21 cellular contexts compared by ENCODE assay signal in the genomic region with DNA sequence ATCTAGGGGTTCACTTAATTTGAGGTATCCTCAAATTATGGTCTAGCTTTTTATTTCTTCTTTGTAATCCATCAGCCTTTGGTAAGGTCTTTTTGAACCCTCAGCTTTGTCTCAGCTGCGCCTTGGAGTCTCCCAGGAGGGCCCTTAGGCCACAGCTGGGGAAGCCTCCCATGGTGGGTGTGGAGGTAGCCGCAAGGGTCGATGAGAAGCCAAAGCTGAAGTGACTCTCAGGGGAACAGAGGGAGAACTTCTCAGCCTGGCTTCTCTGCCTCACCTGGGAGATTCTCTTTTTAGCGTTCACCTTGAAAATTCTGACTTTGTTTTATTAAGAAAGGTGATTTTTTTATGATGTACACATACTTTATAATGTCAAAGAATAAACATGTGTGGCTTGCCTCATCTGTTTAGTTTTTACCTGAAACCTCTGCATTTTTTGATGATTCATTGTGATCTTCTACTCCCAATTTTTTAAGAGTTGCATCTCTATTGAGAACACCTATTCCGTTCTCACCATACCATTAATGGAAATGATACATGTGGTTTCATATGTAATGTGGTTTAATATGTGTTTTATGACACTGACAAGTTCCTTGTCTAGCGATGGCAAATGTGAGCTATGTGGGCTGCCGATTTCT. TPM values are rescaled to one million over a fixed set of nuclear protein-coding genes. Genes with fewer than 3 reads are reported as not detected.
DNase-seq lines count a peak whose midpoint lies in the region; ATAC-seq, FAIRE-seq and TF ChIP-seq lines count a peak whose summit lies in the region.
"Had no signal": no experiment of that assay in that cellular context is flagged by ENCODE, and none has a peak within 500 bp of the region (broad histone marks: within the 10 kb centered on the region; RNA-seq: fewer than 3 reads in every experiment).

No MANE protein-coding gene starts in this region.

- no peak overlapping the region for H2BK12ac ChIP-seq in H1 (ENCODE audit: low read depth, low read length)
- H2BK12ac ChIP-seq in trophoblast cell (ENCODE audit: low read length), result peak overlapping the region; percentile 89

- H3F3A ChIP-seq in GM23338 (replicated peaks; ENCODE audit: low read depth), result no peaks in the 10 kb centered on the region

- H3K18ac ChIP-seq in H1 (ENCODE audit: extremely low read depth, low read length) (no peak overlapping the region), trophoblast cell (ENCODE audit: low read length) (no peak overlapping the region)

- peak overlapping the region; percentile 95 for H3K27ac ChIP-seq in cardiac muscle cell
- peak overlapping the region in 3 of 12 donors; percentile 16 to 88 (median 38) for H3K27ac ChIP-seq in heart left ventricle
- peak overlapping the region; percentile 16; the same call in 1 of the 2 replicates for H3K27ac ChIP-seq in GM23338 (ENCODE audit: low read depth)
- H3K27ac ChIP-seq in H1 (ENCODE audit: low read depth, low read length), result no peak overlapping the region
- no peak overlapping the region for H3K27ac ChIP-seq in trophoblast cell (ENCODE audit: low read depth, low read length)
- H3K27ac ChIP-seq: RWPE1 had no signal

- no peak for TF ChIP-seq RAD21 in H1 (IDR thresholded peaks at IDR 0.05 in 1 of 2, conservative IDR thresholded peaks at IDR 0.05 in 1 of 2; ENCODE audit: low read depth in 2 of 2, low read length in 2 of 2)

- H4K20me1 ChIP-seq in GM23338 (replicated peaks; ENCODE audit: insufficient read depth) (no peaks in the 10 kb centered on the region), H1 (replicated peaks in 1 of 2; ENCODE audit: control insufficient read depth in 1 of 2, insufficient read depth in 2 of 2, low read length in 2 of 2) (no peaks in the 10 kb centered on the region)

- POLR2A ChIA-PET in H1 (lab: Charles Lee; ENCODE audit: partially characterized antibody), result interaction anchor here (1.0 to 3.8 kb wide), 3 partner anchors 9 to 25 kb away, joined by 3 to 17 read pairs (median 3); partner anchors contain the start of gene SLC25A4

- H3K9me3 Mint-ChIP-seq in GM23338, result no peaks in the 10 kb centered on the region
- H3K9me3 Mint-ChIP-seq: CD4-positive, alpha-beta T cell had no signal

- H3K23ac ChIP-seq in H1 (ENCODE audit: insufficient read length) (no peak overlapping the region), trophoblast cell (ENCODE audit: low read length) (no peak overlapping the region)

- 71 to 77% (median 73%) methylated on average over 7 of the region's 7 CpGs for WGBS in heart left ventricle, 4 donors
- WGBS in H1 (ENCODE audit: extremely low coverage in 1 of 2, insufficient coverage in 1 of 2, insufficient read length in 1 of 2, insufficient replicate concordance in 2 of 2, low coverage in 1 of 2, low lambda C conversion rate in 2 of 2, missing lambda C conversion rate in 1 of 2), 2 experiments, result 86% methylated on average over 7 of the region's 7 CpGs; no CpG with 5 or more reads in 1 of the 2 experiments
- WGBS in trophoblast cell (ENCODE audit: extremely low coverage, insufficient coverage, insufficient read length), result no CpG with 5 or more reads among the region's 7 CpGs

- TF ChIP-seq CTCF in cardiac muscle cell (IDR thresholded peaks at IDR 0.05; ENCODE audit: low read depth, low read length) (no peak), heart left ventricle (IDR thresholded peaks at IDR 0.05) (no peak), GM23338 (conservative IDR thresholded peaks at IDR 0.05; ENCODE audit: low read depth in 2 of 2) (no peak), H1 (IDR thresholded peaks at IDR 0.05; ENCODE audit: control extremely low read depth in 1 of 3, insufficient read depth in 1 of 3, low read depth in 1 of 3, low read length in 3 of 3) (no peak)

- no peak overlapping the region for H4K8ac ChIP-seq in H1 (ENCODE audit: extremely low read depth, insufficient read depth, low read length)
- H4K8ac ChIP-seq in trophoblast cell (ENCODE audit: low read depth, low read length), result no peak overlapping the region

- peak overlapping the region; percentile 34; the same call in 1 of the 2 replicates for H2BK15ac ChIP-seq in H1 (ENCODE audit: low read length)

- no peak for TF ChIP-seq EP300 in H1 (IDR thresholded peaks at IDR 0.05; ENCODE audit: borderline replicate concordance in 1 of 2, low read depth in 2 of 2, low read length in 2 of 2)

- H3K4me3 ChIP-seq in cardiac muscle cell, result no peak overlapping the region
- H3K4me3 ChIP-seq in heart left ventricle, result no peak overlapping the region
- H3K4me3 ChIP-seq in GM23338, result no peak overlapping the region
- H3K4me3 ChIP-seq in H1 (ENCODE audit: extremely low read depth in 1 of 4, insufficient read depth in 2 of 4, low read depth in 3 of 4, low read length in 4 of 4), result no peak overlapping the region
- no peak overlapping the region for H3K4me3 ChIP-seq in trophoblast cell (ENCODE audit: low read depth, low read length)

- no peak overlapping the region for H3K4ac ChIP-seq in H1 (replicated peaks; ENCODE audit: insufficient read length, low read depth, low read length)
- H3K4ac ChIP-seq in trophoblast cell (ENCODE audit: low read depth, low read length), result no peak overlapping the region

- H3K4me2 ChIP-seq in GM23338 (no peak overlapping the region), H1 (ENCODE audit: insufficient read depth in 1 of 2, low read depth in 2 of 2, low read length in 2 of 2) (no peak overlapping the region), trophoblast cell (ENCODE audit: low read length) (no peak overlapping the region)

- H3K9me3 ChIP-seq in cardiac muscle cell (ENCODE audit: low read depth) (no peaks in the 10 kb centered on the region), heart left ventricle (no peaks in the 10 kb centered on the region), H1 (ENCODE audit: insufficient read depth in 2 of 2, low read depth in 1 of 2, low read length in 1 of 2) (no peaks in the 10 kb centered on the region), trophoblast cell (ENCODE audit: insufficient read depth, low read depth, low read length) (no peaks in the 10 kb centered on the region)

- no peak overlapping the region for H3K14ac ChIP-seq in H1 (ENCODE audit: insufficient read length)
- H3K14ac ChIP-seq in trophoblast cell (ENCODE audit: low read length), result no peak overlapping the region

- H3K36me3 ChIP-seq in cardiac muscle cell (no peaks in the 10 kb centered on the region), heart left ventricle (no peaks in the 10 kb centered on the region), GM23338 (ENCODE audit: insufficient read depth) (no peaks in the 10 kb centered on the region), H1 (ENCODE audit: control insufficient read depth in 2 of 4, insufficient read depth in 4 of 4, low read length in 3 of 4) (no peaks in the 10 kb centered on the region), trophoblast cell (ENCODE audit: control insufficient read depth in 1 of 2, insufficient read depth in 2 of 2, low read length in 2 of 2) (no peaks in the 10 kb centered on the region)

- ATAC-seq in heart left ventricle, result no peak
- peak; percentile 18 for ATAC-seq in GM23338
- ATAC-seq in GM19351 (IDR thresholded peaks at IDR 0.05; ENCODE audit: unreplicated experiment), result no peak
- ATAC-seq: HepG2, Panc1 had no signal

- TF ChIP-seq POLR2A in heart left ventricle (IDR thresholded peaks at IDR 0.05) (no peak), H1 (IDR thresholded peaks at IDR 0.05; ENCODE audit: control extremely low read depth in 1 of 2, low read depth in 2 of 2, low read length in 2 of 2) (no peak)

- H3K4me1 Mint-ChIP-seq in GM23338, result peaks cover 34% of the 10 kb centered on the region

- no peaks in the 10 kb centered on the region for H3K9me2 ChIP-seq in GM23338 (ENCODE audit: insufficient read depth)

- H3K4me1 ChIP-seq in cardiac muscle cell (ENCODE audit: low read depth) (peaks cover 42% of the 10 kb centered on the region), heart left ventricle (peaks cover 2 to 51% (median 21%) of the 10 kb centered on the region in 12 donors), GM23338 (ENCODE audit: insufficient read depth) (peaks cover 27% of the 10 kb centered on the region), H1 (replicated peaks in 1 of 4; ENCODE audit: control insufficient read depth in 3 of 4, insufficient read depth in 4 of 4, low read length in 3 of 4) (peaks cover 0 to 9% (median 7%) of the 10 kb centered on the region in 4 experiments; a peak in 5 of 7 replicates), trophoblast cell (ENCODE audit: control insufficient read depth in 1 of 2, insufficient read depth in 2 of 2, low read length in 2 of 2) (peaks cover 0 to 7% of the 10 kb centered on the region in 2 experiments)

- H4K91ac ChIP-seq in H1 (replicated peaks; ENCODE audit: insufficient read length, low read length), result no peak overlapping the region
- H4K91ac ChIP-seq in trophoblast cell (ENCODE audit: low read depth, low read length), result peak overlapping the region; percentile 21

- H3K79me1 ChIP-seq in H1 (ENCODE audit: low read depth, low read length), result no peaks in the 10 kb centered on the region
- peaks cover 1% of the 10 kb centered on the region for H3K79me1 ChIP-seq in trophoblast cell (ENCODE audit: low read length)

- peaks cover 1% of the 10 kb centered on the region for H3K27me3 Mint-ChIP-seq in GM23338 (ENCODE audit: insufficient read depth, low read depth, poor library complexity)

- no peak for FAIRE-seq in H1 (lab: Jason Lieb, UNC)
- FAIRE-seq: D721Med, HepG2 had no signal

- DNase-seq in cardiac muscle cell (ENCODE audit: low read depth in 1 of 2, low spot score in 1 of 2), result no peak
- no peak for DNase-seq in heart left ventricle
- no peak for DNase-seq in GM23338 (ENCODE audit: low spot score)
- peak in 1 of 2 experiments; percentile 44 for DNase-seq in H1 (ENCODE audit: low read depth in 1 of 2, low spot score in 2 of 2)
- DNase-seq in trophoblast cell, result no peak
- DNase-seq in DMS 273 treated with DMSO at 0.1 percent for 48 hours (lab: John Stamatoyannopoulos, UW), result no peak
- DNase-seq: CD4-positive, alpha-beta T cell; DMS53; Kasumi-1; NCI-H1105; NCI-H146; NCI-H1930; NCI-H2107; NCI-H446 treated with DMSO at 0.1 percent for 48 hours; NCI-H526; SHP77 treated with DMSO at 0.1 percent for 48 hours had no signal

- H4K12ac ChIP-seq in trophoblast cell (ENCODE audit: low read depth, low read length), result no peak overlapping the region

- H3K23me2 ChIP-seq in H1 (ENCODE audit: low read depth, low read length), result no peaks in the 10 kb centered on the region

- no peak overlapping the region for H3K56ac ChIP-seq in H1 (replicated peaks; ENCODE audit: insufficient read length, low read depth, low read length)

- H2BK5ac ChIP-seq in H1 (ENCODE audit: low read depth, low read length) (no peak overlapping the region), trophoblast cell (ENCODE audit: low read depth, low read length, poor library complexity) (no peak overlapping the region)

- H3K4me3 Mint-ChIP-seq in GM23338, result no peak overlapping the region
- H3K4me3 Mint-ChIP-seq: CD4-positive, alpha-beta T cell had no signal

- no peak overlapping the region; the same call in 1 of the 2 replicates for H3K27ac Mint-ChIP-seq in GM23338
- H3K27ac Mint-ChIP-seq: CD4-positive, alpha-beta T cell had no signal

- H4K5ac ChIP-seq in H1 (ENCODE audit: insufficient read length, low read depth, low read length), result no peak overlapping the region

- H3K36me3 Mint-ChIP-seq in GM23338 (ENCODE audit: low read depth), result no peaks in the 10 kb centered on the region

- H2AFZ ChIP-seq in GM23338 (0 out of 2 replicates have a peak overlapping the region, but pooled peaks have one; percentile 11), H1 (ENCODE audit: low read length) (no peak overlapping the region), trophoblast cell (ENCODE audit: insufficient read depth, low read length, poor library complexity) (no peak overlapping the region)

- H3K9ac ChIP-seq in H1 (replicated peaks in 1 of 4; ENCODE audit: extremely low read depth in 1 of 4, low read depth in 3 of 4, low read length in 3 of 4), result no peak overlapping the region
- no peak overlapping the region for H3K9ac ChIP-seq in trophoblast cell (ENCODE audit: low read length)

- no peaks in the 10 kb centered on the region for H3K27me3 ChIP-seq in cardiac muscle cell
- no peaks in the 10 kb centered on the region for H3K27me3 ChIP-seq in heart left ventricle
- H3K27me3 ChIP-seq in GM23338 (ENCODE audit: insufficient read depth), result no peaks in the 10 kb centered on the region
- no peaks in the 10 kb centered on the region for H3K27me3 ChIP-seq in H1 (replicated peaks in 1 of 4; ENCODE audit: control insufficient read depth in 3 of 4, extremely low read depth in 1 of 4, insufficient read depth in 3 of 4, low read length in 3 of 4)
- no peaks in the 10 kb centered on the region for H3K27me3 ChIP-seq in trophoblast cell (ENCODE audit: insufficient read depth, low read length)

- intact Hi-C loops in heart left ventricle (cut with DNase I), result no loop called here

- H2AK5ac ChIP-seq in H1 (ENCODE audit: low read depth, low read length) (no peak overlapping the region), trophoblast cell (ENCODE audit: low read length) (no peak overlapping the region)

- 0 out of 2 replicates have a peak overlapping the region, but pooled peaks have one; percentile 87 for H2BK20ac ChIP-seq in H1 (ENCODE audit: low read length)

- H3K79me2 ChIP-seq in GM23338 (replicated peaks; ENCODE audit: insufficient read depth) (no peaks in the 10 kb centered on the region), H1 (ENCODE audit: control insufficient read depth in 1 of 2, insufficient read depth in 2 of 2, low read length in 2 of 2) (no peaks in the 10 kb centered on the region), trophoblast cell (ENCODE audit: control insufficient read depth, insufficient read depth, low read length, poor library complexity) (no peaks in the 10 kb centered on the region)

- CTCF ChIA-PET in H1 (lab: Charles Lee; ENCODE audit: partially characterized antibody), result interaction anchor here (0.7 to 3.9 kb wide), 5 partner anchors 8 to 21 kb away, joined by 3 to 16 read pairs (median 5); no protein-coding TSS in a partner anchor

- H2BK120ac ChIP-seq in H1 (replicated peaks; ENCODE audit: low read depth, low read length), result peak overlapping the region; percentile 26
- no peak overlapping the region for H2BK120ac ChIP-seq in trophoblast cell (ENCODE audit: insufficient read depth, low read length, poor library complexity)

RNA-seq across cellular contexts. Expression of gene SLC25A4, which starts 25.6 kb away (rescaled TPM):
- total RNA-seq in cardiac muscle cell, result 162 and 273 TPM in 2 replicates
- 456 and 790 TPM in 2 replicates for polyA plus RNA-seq in cardiac muscle cell
- total RNA-seq in heart left ventricle, result 1,000 to 10,000 TPM in 8 of 9 donors, 100 to 1,000 TPM in 1; 878 to 2,214 (median 1,547) TPM
- polyA plus RNA-seq in heart left ventricle, result 1,000 to 10,000 TPM in 1 of 2 donors, 100 to 1,000 TPM in 1; 935 to 1,170 TPM
- total RNA-seq in GM23338 (2014; rRNA removed; shearing (Covaris generic)), result 43.3 and 43.6 TPM in 2 replicates
- polyA plus RNA-seq in GM23338 (2016; fragmentation: Nextera tagmentation; extraction: Ambion mirVana), result 62.8 and 66.5 TPM in 2 replicates
- 42.0 TPM in 2 replicates for total RNA-seq in H1 (2021; fragmentation: NEBNext Ultra II Directional; extraction: Animal tissue kit (Norgen Biotek cat#: 25700))
- 41.3 and 47.5 TPM in 2 replicates for polyA plus RNA-seq in H1 (2011; rRNA removed)
- 50.1 TPM for polyA plus RNA-seq in H1 (2011; cell fraction: cytosol; rRNA removed)
- polyA plus RNA-seq in H1 (2011; cell fraction: nucleus; rRNA removed), result 59.7 TPM
- polyA plus RNA-seq in H1 (2012, experiment 1 of 2), result 49.1 to 53.2 TPM (median 52.4 TPM) in 4 replicates
- 15.0 TPM for polyA plus RNA-seq in H1 (2012, experiment 2 of 2)
- polyA plus RNA-seq in H1 (2013, experiment 1 of 2), result 14.5 TPM
- 14.1 TPM for polyA plus RNA-seq in H1 (2013, experiment 2 of 2)
- polyA minus RNA-seq in H1 (2011; rRNA and poly(A)+ RNA removed), result 25.4 and 26.3 TPM in 2 replicates
- 19.2 TPM for polyA minus RNA-seq in H1 (2011; cell fraction: cytosol; rRNA and poly(A)+ RNA removed)
- 21.9 TPM for polyA minus RNA-seq in H1 (2011; cell fraction: nucleus; rRNA and poly(A)+ RNA removed)
- polyA plus RNA-seq in trophoblast cell (2013), result 14.9 and 15.7 TPM in 2 replicates

Comparison
In these comparisons a context has a peak if more than half of its experiments do, and no peak if none do; other contexts are left out.
1. H3K27ac ChIP-seq: peak in cardiac muscle cell (single experiment) and GM23338 (single experiment); none in H1 (single experiment) and trophoblast cell (single experiment).